12 cellular contexts compared by ENCODE assay signal in the genomic region with DNA sequence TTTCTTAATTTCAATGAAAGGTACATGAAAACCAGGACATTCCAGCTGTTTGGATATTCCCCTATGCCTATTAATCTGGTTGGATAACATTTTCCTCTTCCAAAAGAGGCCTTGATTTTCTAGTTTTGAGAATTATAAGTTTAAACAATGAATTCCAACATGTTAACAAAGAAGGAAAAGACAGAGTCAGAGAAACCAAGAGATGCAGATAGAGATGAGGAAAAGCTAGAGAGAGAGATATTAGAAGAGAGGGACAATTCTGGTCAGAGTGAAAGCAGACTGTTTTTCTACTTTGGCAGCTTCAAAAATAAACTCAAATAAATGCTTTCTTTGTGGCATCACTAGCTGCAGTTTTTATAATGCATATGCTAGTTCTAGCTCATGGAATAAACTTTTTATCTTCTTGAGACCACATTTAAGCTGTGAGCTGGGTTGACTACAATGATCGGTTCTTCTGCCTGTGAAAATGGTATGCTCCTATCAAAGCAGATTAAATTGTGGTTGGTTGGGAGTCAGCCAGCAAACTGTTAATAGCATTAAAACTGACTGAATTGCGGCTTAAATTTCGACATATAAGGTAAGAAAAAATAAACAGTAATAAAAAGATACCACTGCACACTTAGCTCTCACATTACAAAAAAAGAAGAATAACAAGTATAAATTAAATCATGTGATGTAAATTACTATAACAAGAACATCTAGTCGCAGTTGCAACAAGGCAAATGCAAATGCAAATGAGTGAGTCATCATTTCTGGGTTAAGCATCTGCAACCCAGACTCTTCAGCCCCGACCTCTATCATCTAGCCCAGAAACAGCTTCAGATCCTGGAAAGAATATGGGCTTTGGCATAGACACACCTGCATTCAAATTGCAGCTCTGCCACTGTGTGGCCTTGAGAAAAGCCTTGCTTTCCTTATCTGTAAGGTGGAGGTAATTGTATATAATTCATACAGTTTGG. TPM values are rescaled to one million over a fixed set of nuclear protein-coding genes. Genes with fewer than 3 reads are reported as not detected.
DNase-seq lines count a peak whose midpoint lies in the region; ATAC-seq and TF ChIP-seq lines count a peak whose summit lies in the region.
"Had no signal": no experiment of that assay in that cellular context is flagged by ENCODE, and none has a peak within 500 bp of the region (broad histone marks: within the 10 kb centered on the region; RNA-seq: fewer than 3 reads in every experiment).

No MANE protein-coding gene starts in this region.

- H3K4me1 Mint-ChIP-seq in activated CD4-positive, alpha-beta T cell treated with anti-CD3 and anti-CD28 coated beads, Interleukin-2, amount 10 ng/mL, durations not matched to agents 24 days and 14 days = peaks cover 11% of the 10 kb centered on the region

- intact Hi-C loops in activated CD4-positive, alpha-beta T cell treated with anti-CD3 and anti-CD28 coated beads, Interleukin-2, amount 10 ng/mL, durations not matched to agents 24 days and 14 days (cut with micrococcal nuclease) = loop anchor here (1.0 to 10.0 kb wide), 7 partner anchors 21 to 1060 kb away; no protein-coding TSS in a partner anchor
- intact Hi-C loops in breast epithelium (cut with DNase I; ENCODE audit: low total_unique reads) = loop anchor here (10.0 kb wide), 1 partner anchor 120 kb away; no protein-coding TSS in a partner anchor

- H4K20me1 ChIP-seq in smooth muscle cell (ENCODE audit: low read depth) = no peaks in the 10 kb centered on the region

- no peaks in the 10 kb centered on the region for H3K27me3 ChIP-seq in breast epithelium
- no peaks in the 10 kb centered on the region for H3K27me3 ChIP-seq in smooth muscle cell (ENCODE audit: low read depth)

- H3K36me3 ChIP-seq in breast epithelium (no peaks in the 10 kb centered on the region), smooth muscle cell (ENCODE audit: low read depth) (no peaks in the 10 kb centered on the region)

- H3K9me3 Mint-ChIP-seq in activated CD4-positive, alpha-beta T cell treated with anti-CD3 and anti-CD28 coated beads, Interleukin-2, amount 10 ng/mL, durations not matched to agents 24 days and 14 days = no peaks in the 10 kb centered on the region
- H3K9me3 Mint-ChIP-seq: dendritic cell treated with granulocyte-macrophage colony-stimulating factor and Interleukin-4, amounts not matched to agents 40 ng/mL and 50 ng/mL, for 4 days had no signal

- no peak for DNase-seq in activated CD4-positive, alpha-beta T cell treated with anti-CD3 and anti-CD28 coated beads, Interleukin-2, amount 10 ng/mL, durations not matched to agents 24 days and 14 days
- no peak for DNase-seq in activated CD4-positive, alpha-beta T cell treated with anti-CD3 and anti-CD28 coated beads, Interleukin-2, amount 50 U/mL, for 1 hour
- DNase-seq in NCI-H524 treated with DMSO at 0.1 percent for 48 hours (lab: John Stamatoyannopoulos, UW) (peak; percentile 57), breast epithelium (ENCODE audit: low spot score in 2 of 2) (no peak), smooth muscle cell (lab: John Stamatoyannopoulos, UW; ENCODE audit: unreplicated experiment) (no peak), AG08396 (ENCODE audit: low spot score) (no peak)
- DNase-seq in stimulated activated CD4-positive, alpha-beta T cell treated with anti-CD3 and anti-CD28 coated beads, Interleukin-4, amount 100 ng/mL, for 24 hours = no peak
- DNase-seq: activated CD4-positive, alpha-beta T cell treated with anti-CD3 and anti-CD28 coated beads, Interleukin-2, amount 50 U/mL, for 4 hours; left cardiac atrium; stimulated activated CD4-positive, alpha-beta T cell treated with anti-CD3 and anti-CD28 coated beads, Interleukin-15, amount 100 ng/mL, for 24 hours had no signal

- H3K79me2 ChIP-seq in smooth muscle cell (ENCODE audit: low read depth) = no peaks in the 10 kb centered on the region

- H3K27ac ChIP-seq in breast epithelium (no peak overlapping the region), smooth muscle cell (ENCODE audit: low read depth) (no peak overlapping the region)

- ATAC-seq in HG03097 (IDR thresholded peaks at IDR 0.05; ENCODE audit: low FRiP score, unreplicated experiment) = no peak

- peak overlapping the region; percentile 77 for H3K4me3 Mint-ChIP-seq in activated CD4-positive, alpha-beta T cell treated with anti-CD3 and anti-CD28 coated beads, Interleukin-2, amount 10 ng/mL, durations not matched to agents 24 days and 14 days

- H2AFZ ChIP-seq in smooth muscle cell (ENCODE audit: low read depth) = peak overlapping the region; percentile 86

- 61% methylated on average over 5 of the region's 5 CpGs for whole genome bisulfite sequencing in smooth muscle cell (ENCODE audit: low lambda C conversion rate)

- H3K27me3 Mint-ChIP-seq in activated CD4-positive, alpha-beta T cell treated with anti-CD3 and anti-CD28 coated beads, Interleukin-2, amount 10 ng/mL, durations not matched to agents 24 days and 14 days = no peaks in the 10 kb centered on the region
- H3K27me3 Mint-ChIP-seq: dendritic cell treated with granulocyte-macrophage colony-stimulating factor and Interleukin-4, amounts not matched to agents 40 ng/mL and 50 ng/mL, for 4 days had no signal

- TF ChIP-seq CTCF in breast epithelium (IDR thresholded peaks at IDR 0.05) = no peak
- TF ChIP-seq CTCF in smooth muscle cell (IDR thresholded peaks at IDR 0.05; ENCODE audit: borderline replicate concordance, insufficient read depth, poor library complexity, severe bottlenecking) = no peak

- H3K9ac ChIP-seq in smooth muscle cell (ENCODE audit: low read depth) = no peak overlapping the region

- H3K9me3 ChIP-seq in breast epithelium (no peaks in the 10 kb centered on the region), smooth muscle cell (replicated peaks; ENCODE audit: low read depth) (no peaks in the 10 kb centered on the region)

- H3K4me1 ChIP-seq in breast epithelium (no peaks in the 10 kb centered on the region), smooth muscle cell (ENCODE audit: low read depth) (no peaks in the 10 kb centered on the region)

- H3K27ac Mint-ChIP-seq in activated CD4-positive, alpha-beta T cell treated with anti-CD3 and anti-CD28 coated beads, Interleukin-2, amount 10 ng/mL, durations not matched to agents 24 days and 14 days = no peak overlapping the region
- H3K27ac Mint-ChIP-seq: dendritic cell treated with granulocyte-macrophage colony-stimulating factor and Interleukin-4, amounts not matched to agents 40 ng/mL and 50 ng/mL, for 4 days had no signal

- TF ChIP-seq POLR2A in breast epithelium (IDR thresholded peaks at IDR 0.05) = no peak

- no peak overlapping the region for H3K4me2 ChIP-seq in smooth muscle cell

- H3K4me3 ChIP-seq in breast epithelium = peak overlapping the region in 2 of 3 donors; percentile 42 to 58
- H3K4me3 ChIP-seq in smooth muscle cell = peak overlapping the region; percentile 54

- H3F3A ChIP-seq in smooth muscle cell (ENCODE audit: low read depth) = no peaks in the 10 kb centered on the region

- no peaks in the 10 kb centered on the region for H3K36me3 Mint-ChIP-seq in activated CD4-positive, alpha-beta T cell treated with anti-CD3 and anti-CD28 coated beads, Interleukin-2, amount 10 ng/mL, durations not matched to agents 24 days and 14 days (ENCODE audit: low read depth)

RNA-seq across cellular contexts. Expression of a gene that starts 19.7 kb away (rescaled TPM):
- 42.9 TPM in 2 replicates for total RNA-seq in activated CD4-positive, alpha-beta T cell treated with anti-CD3 and anti-CD28 coated beads, Interleukin-2, amount 10 ng/mL, durations not matched to agents 24 days and 14 days
- total RNA-seq in breast epithelium (10 to 100 TPM; 85.9 to 92.8 (median 89.8) TPM), smooth muscle cell (64.7 and 88.6 TPM in 2 replicates)
- polyA plus RNA-seq in smooth muscle cell = 74.8 and 91.0 TPM in 2 replicates
